In genomic region chr6:34457747-34458462, GRCh38 we compare ENCODE assay signal across 1 cellular context.
TF ChIP-seq lines count a peak whose summit lies in the region.

No MANE protein-coding gene starts in this region.

TF ChIP-seq in HepG2, 621 proteins besides CTCF, POLR2A, EP300 and RAD21 (continued from another document and continues in another):
- TF ChIP-seq SRY (CRISPR knock-in tag; IDR thresholded peaks at IDR 0.05), result peak; percentile 15; the same call in 1 of the 2 replicates
- no peak for TF ChIP-seq SRSF4 (IDR thresholded peaks at IDR 0.05; ENCODE audit: low read depth, low read length, poor library complexity, severe bottlenecking)
- TF ChIP-seq IRF1 (CRISPR knock-in tag; IDR thresholded peaks at IDR 0.05; ENCODE audit: low read depth), result no peak
- 0 out of 2 replicates have a peak, but pooled peaks have one; percentile 4 for TF ChIP-seq REPIN1 (CRISPR knock-in tag; IDR thresholded peaks at IDR 0.05; ENCODE audit: borderline replicate concordance, low read depth)
- TF ChIP-seq ISL2 (CRISPR knock-in tag; IDR thresholded peaks at IDR 0.05), result peak; percentile 18; the same call in 1 of the 2 replicates
- TF ChIP-seq CREB3 (CRISPR knock-in tag; IDR thresholded peaks at IDR 0.05), result no peak
- TF ChIP-seq MTF1 (CRISPR knock-in tag; IDR thresholded peaks at IDR 0.05), result no peak
- TF ChIP-seq TFAP4 (IDR thresholded peaks at IDR 0.05; ENCODE audit: borderline replicate concordance, low read depth), result no peak; the same call in 1 of the 2 replicates
- 0 out of 2 replicates have a peak, but pooled peaks have one; percentile 8 for TF ChIP-seq HNF4A (CRISPR knock-in tag; IDR thresholded peaks at IDR 0.05)
- TF ChIP-seq ZSCAN20 (CRISPR knock-in tag; IDR thresholded peaks at IDR 0.05; ENCODE audit: borderline replicate concordance), result no peak
- no peak for TF ChIP-seq ZFP37 (CRISPR knock-in tag; IDR thresholded peaks at IDR 0.05; ENCODE audit: borderline replicate concordance)
- TF ChIP-seq ZNF512B (CRISPR knock-in tag; IDR thresholded peaks at IDR 0.05; ENCODE audit: borderline replicate concordance), result no peak
- TF ChIP-seq SPEN (CRISPR knock-in tag; IDR thresholded peaks at IDR 0.05; ENCODE audit: low read depth), result 0 out of 2 replicates have a peak, but pooled peaks have one; percentile 33
- TF ChIP-seq MXD4 (CRISPR knock-in tag; IDR thresholded peaks at IDR 0.05), result no peak
- TF ChIP-seq ZBTB49 (CRISPR knock-in tag; IDR thresholded peaks at IDR 0.05; ENCODE audit: borderline replicate concordance), result no peak
- TF ChIP-seq ZFYVE20 (CRISPR knock-in tag; IDR thresholded peaks at IDR 0.05; ENCODE audit: borderline replicate concordance, low read depth), result no peak
- TF ChIP-seq EZH2 (conservative IDR thresholded peaks at IDR 0.05; ENCODE audit: low read depth, low read length), result no peak
- no peak for TF ChIP-seq KAT2B (IDR thresholded peaks at IDR 0.05; ENCODE audit: borderline replicate concordance, low read depth, low read length)
- no peak for TF ChIP-seq ZNF841 (CRISPR knock-in tag; IDR thresholded peaks at IDR 0.05; ENCODE audit: borderline replicate concordance)
- no peak for TF ChIP-seq ELK4 (CRISPR knock-in tag; IDR thresholded peaks at IDR 0.05; ENCODE audit: borderline replicate concordance)
- no peak for TF ChIP-seq ZBTB37 (CRISPR knock-in tag; IDR thresholded peaks at IDR 0.05)
- TF ChIP-seq ATRX (CRISPR knock-in tag; IDR thresholded peaks at IDR 0.05; ENCODE audit: borderline replicate concordance), result no peak
- TF ChIP-seq GABPA (IDR thresholded peaks at IDR 0.05; ENCODE audit: low read depth, low read length), result no peak
- TF ChIP-seq GABPA (CRISPR knock-in tag; IDR thresholded peaks at IDR 0.05; ENCODE audit: low read depth), result no peak
- TF ChIP-seq ZNF274 (CRISPR knock-in tag; IDR thresholded peaks at IDR 0.05), result peak; percentile 57; the same call in 1 of the 2 replicates
- TF ChIP-seq ZNF574 (CRISPR knock-in tag; IDR thresholded peaks at IDR 0.05), result 0 out of 2 replicates have a peak, but pooled peaks have one; percentile 11
- TF ChIP-seq NFE2L2 (IDR thresholded peaks at IDR 0.05; ENCODE audit: low read length), result no peak
- TF ChIP-seq DR1 (CRISPR knock-in tag; IDR thresholded peaks at IDR 0.05), result peak; percentile 98
- TF ChIP-seq CAMTA2 (CRISPR knock-in tag; IDR thresholded peaks at IDR 0.05; ENCODE audit: borderline replicate concordance), result no peak
- TF ChIP-seq ZNF503 (CRISPR knock-in tag; IDR thresholded peaks at IDR 0.05), result no peak
- TF ChIP-seq HIVEP1 (CRISPR knock-in tag; IDR thresholded peaks at IDR 0.05), result no peak
- TF ChIP-seq PREB (CRISPR knock-in tag; IDR thresholded peaks at IDR 0.05), result no peak
- TF ChIP-seq ZNF234 (CRISPR knock-in tag; conservative IDR thresholded peaks at IDR 0.05), result no peak; the same call in 1 of the 2 replicates
- TF ChIP-seq GLI4 (CRISPR knock-in tag; IDR thresholded peaks at IDR 0.05; ENCODE audit: borderline replicate concordance), result no peak; the same call in 1 of the 2 replicates
- TF ChIP-seq ZNF816 (CRISPR knock-in tag; IDR thresholded peaks at IDR 0.05; ENCODE audit: borderline replicate concordance), result no peak
- no peak for TF ChIP-seq AGO1 (IDR thresholded peaks at IDR 0.05; ENCODE audit: low read depth, low read length, poor library complexity, severe bottlenecking)
- peak; percentile 63; the same call in 1 of the 2 replicates for TF ChIP-seq ZNF598 (CRISPR knock-in tag; IDR thresholded peaks at IDR 0.05; ENCODE audit: borderline replicate concordance)
- TF ChIP-seq DRAP1 (CRISPR knock-in tag; IDR thresholded peaks at IDR 0.05), result peak; percentile 100
- no peak for TF ChIP-seq AKAP8 (CRISPR knock-in tag; IDR thresholded peaks at IDR 0.05)
- TF ChIP-seq SALL1 (CRISPR knock-in tag; IDR thresholded peaks at IDR 0.05), result peak; percentile 21; the same call in 1 of the 2 replicates
- no peak; the same call in 1 of the 2 replicates for TF ChIP-seq YEATS2 (CRISPR knock-in tag; IDR thresholded peaks at IDR 0.05; ENCODE audit: borderline replicate concordance)
- no peak for TF ChIP-seq ZNF441 (CRISPR knock-in tag; IDR thresholded peaks at IDR 0.05; ENCODE audit: borderline replicate concordance)
- TF ChIP-seq SRSF9 (IDR thresholded peaks at IDR 0.05; ENCODE audit: borderline replicate concordance, insufficient read depth, low read depth, low read length, poor library complexity, severe bottlenecking), result no peak
- TF ChIP-seq SP140L (CRISPR knock-in tag; IDR thresholded peaks at IDR 0.05; ENCODE audit: borderline replicate concordance), result no peak
- TF ChIP-seq SALL2 (CRISPR knock-in tag; IDR thresholded peaks at IDR 0.05), result peak; percentile 43; the same call in 1 of the 2 replicates
- TF ChIP-seq NKX3-1 (CRISPR knock-in tag; IDR thresholded peaks at IDR 0.05), result 0 out of 2 replicates have a peak, but pooled peaks have one; percentile 42
- TF ChIP-seq ZKSCAN8 (CRISPR knock-in tag; IDR thresholded peaks at IDR 0.05; ENCODE audit: borderline replicate concordance), result no peak
- TF ChIP-seq ARHGAP35 (CRISPR knock-in tag; IDR thresholded peaks at IDR 0.05; ENCODE audit: borderline replicate concordance), result no peak
- no peak for TF ChIP-seq ATF1 (CRISPR knock-in tag; IDR thresholded peaks at IDR 0.05)
- TF ChIP-seq TAF1 (CRISPR knock-in tag; IDR thresholded peaks at IDR 0.05), result peak; percentile 74
